27 cellular contexts compared by ENCODE assay signal in the genomic region with DNA sequence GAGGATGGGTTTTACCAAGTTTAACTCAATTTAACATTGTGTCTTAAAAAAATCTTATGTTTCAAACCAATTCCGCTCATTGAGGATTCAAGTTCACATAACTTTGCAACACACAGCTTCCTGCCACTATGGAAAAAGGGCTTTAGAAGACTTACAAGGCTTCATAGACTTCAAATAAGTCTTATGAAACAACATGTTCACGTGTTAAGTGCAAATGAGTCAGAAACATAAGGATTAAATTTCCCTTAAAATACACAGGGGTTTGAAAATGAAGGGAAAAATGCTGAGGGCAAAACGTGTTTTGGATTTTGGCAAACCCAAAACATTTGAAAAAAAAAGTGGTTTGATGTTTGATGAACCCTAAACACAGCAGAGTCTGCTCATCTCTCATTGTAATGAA.
"Had no signal": no experiment of that assay in that cellular context is flagged by ENCODE, and none has a peak within 500 bp of the region (broad histone marks: within the 10 kb centered on the region; RNA-seq: fewer than 3 reads in every experiment).

No MANE protein-coding gene starts in this region.

- H3K27ac ChIP-seq: brain microvascular endothelial cell, RWPE1, SJCRH30, VCaP had no signal

- H3K9ac ChIP-seq: SK-N-SH had no signal

- DNase-seq: activated CD4-positive, alpha-beta memory T cell treated with anti-CD3 and anti-CD28 coated beads for 36 hours; activated CD4-positive, alpha-beta T cell treated with anti-CD3 and anti-CD28 coated beads, Interleukin-2, amount 10 ng/mL, durations not matched to agents 7 days and 5 days; activated CD4-positive, CD25-positive, alpha-beta regulatory T cell; activated CD8-positive, alpha-beta memory T cell treated with anti-CD3 and anti-CD28 coated beads for 24 hours; activated effector memory CD4-positive, alpha-beta T cell treated with anti-CD3 and anti-CD28 coated beads, Interleukin-2, amount 50 U/mL, for 16 hours; activated naive CD4-positive, alpha-beta T cell treated with Interleukin-2 at 50 U/mL for 16 hours; activated naive CD8-positive, alpha-beta T cell treated with anti-CD3 and anti-CD28 coated beads, Interleukin-2, amount 50 U/mL, for 24 hours; activated T-cell treated with anti-CD3 and anti-CD28 coated beads, Interleukin-2, amount 50 U/mL, for 4 hours; brain microvascular endothelial cell; Karpas-422; NCI-H1092; NCI-H1417; NCI-H1930; NCI-H2107; NCI-H2171 treated with DMSO at 0.1 percent for 48 hours; NCI-H226; NCI-H510A; NCI-H69; NK-92 treated with Interleukin-12 subunit alpha and Interleukin-12 subunit beta, amount 100 ng/mL, for 24 hours; OCI-M1; Right ventricle myocardium superior; SJCRH30; SK-N-SH; T-helper 1 cell had no signal

- H3K27me3 ChIP-seq: brain microvascular endothelial cell, SJCRH30 had no signal

- H3K9me3 ChIP-seq: SK-N-SH had no signal

- H3K36me3 ChIP-seq: brain microvascular endothelial cell, SJCRH30 had no signal

- H3K4me2 ChIP-seq: SK-N-SH had no signal

- H3K4me3 ChIP-seq: K562, SJCRH30 had no signal

- FAIRE-seq: K562 had no signal
